In genomic region chr4:66927937-66928336, GRCh38 we compare ENCODE assay signal across 14 cellular contexts.
DNase-seq lines count a peak whose midpoint lies in the region; ATAC-seq, FAIRE-seq and TF ChIP-seq lines count a peak whose summit lies in the region.
"Had no signal": no experiment of that assay in that cellular context is flagged by ENCODE, and none has a peak within 500 bp of the region (broad histone marks: within the 10 kb centered on the region; RNA-seq: fewer than 3 reads in every experiment).

No MANE protein-coding gene starts in this region.

- H3K27ac ChIP-seq in right atrium auricular region = peak overlapping the region in 1 of 2 donors; percentile 59
- no peak overlapping the region for H3K27ac ChIP-seq in GM12878 (ENCODE audit: control insufficient read depth, insufficient read depth)
- H3K27ac ChIP-seq in stomach = no peak overlapping the region
- H3K27ac ChIP-seq: ascending aorta, KMS-11 had no signal

- no peaks in the 10 kb centered on the region for H4K20me1 ChIP-seq in GM12878 (ENCODE audit: control insufficient read depth, insufficient read depth)

- H3K9ac ChIP-seq in GM12878 (ENCODE audit: control insufficient read depth, insufficient read depth, low read length) = no peak overlapping the region
- H3K9ac ChIP-seq: KMS-11 had no signal

- no peak for DNase-seq in left cardiac atrium
- DNase-seq in right atrium auricular region (ENCODE audit: low spot score) = no peak
- peak; percentile 93 for DNase-seq in NCI-H2171 treated with DMSO at 0.1 percent for 48 hours (lab: John Stamatoyannopoulos, UW)
- no peak for DNase-seq in GM12878 (ENCODE audit: low read depth, low spot score)
- DNase-seq in stomach = no peak
- DNase-seq in hepatic stellate cell (ENCODE audit: low spot score) = no peak
- DNase-seq: NCI-H226, T-helper 9 cell had no signal

- H3K4me1 ChIP-seq in right atrium auricular region (no peaks in the 10 kb centered on the region), GM12878 (ENCODE audit: control insufficient read depth, insufficient read depth, low read length) (no peaks in the 10 kb centered on the region), stomach (no peaks in the 10 kb centered on the region)
- H3K4me1 ChIP-seq: ascending aorta had no signal

- POLR2A ChIA-PET in GM12878 (lab: Charles Lee) = no interaction called here

- no peak overlapping the region for H3K4me2 ChIP-seq in GM12878 (ENCODE audit: control insufficient read depth, insufficient read depth)
- H3K4me2 ChIP-seq: KMS-11 had no signal

- TF ChIP-seq EP300 in GM12878 (IDR thresholded peaks at IDR 0.05; ENCODE audit: borderline replicate concordance in 1 of 2, control insufficient read depth in 1 of 2, low read depth in 2 of 2, low read length in 2 of 2) (no peak), stomach (IDR thresholded peaks at IDR 0.05) (no peak)

- H3K79me2 ChIP-seq in GM12878 (ENCODE audit: control insufficient read depth, insufficient read depth, low read length) = no peaks in the 10 kb centered on the region

- RAD21 ChIA-PET in GM12878 (lab: Charles Lee; ENCODE audit: unreplicated experiment) = no interaction called here

- H2AFZ ChIP-seq in GM12878 (ENCODE audit: control insufficient read depth, low read depth, low read length) = no peak overlapping the region

- TF ChIP-seq RAD21 in GM12878 (IDR thresholded peaks at IDR 0.05; ENCODE audit: insufficient read depth, low read depth, low read length) = no peak

- CTCF ChIA-PET in GM12878 (lab: Yijun Ruan, JAX) = no interaction called here

- SMC1A ChIA-PET in GM12878 (lab: Charles Lee; ENCODE audit: uncharacterized antibody, unreplicated experiment) = interaction anchor here (0.6 to 0.8 kb wide), 2 partner anchors 118 to 1128 kb away, joined by 3 to 4 read pairs; no protein-coding TSS in a partner anchor

- H3K27me3 ChIP-seq in right atrium auricular region (no peaks in the 10 kb centered on the region), GM12878 (replicated peaks in 1 of 2; ENCODE audit: control insufficient read depth in 2 of 2, insufficient read depth in 2 of 2, low read length in 1 of 2) (no peaks in the 10 kb centered on the region), stomach (no peaks in the 10 kb centered on the region)
- H3K27me3 ChIP-seq: ascending aorta had no signal

- intact Hi-C loops in left cardiac atrium (cut with DNase I) (no loop called here), GM12878 (cut with micrococcal nuclease; ENCODE audit: unreplicated experiment) (no loop called here), stomach (cut with DNase I; ENCODE audit: low total_unique reads) (no loop called here)

- no peaks in the 10 kb centered on the region for H3K36me3 ChIP-seq in right atrium auricular region
- H3K36me3 ChIP-seq in GM12878 (ENCODE audit: control insufficient read depth in 2 of 2, insufficient read depth in 2 of 2, low read length in 1 of 2) = no peaks in the 10 kb centered on the region
- H3K36me3 ChIP-seq in stomach = no peaks in the 10 kb centered on the region
- H3K36me3 ChIP-seq: ascending aorta had no signal

- in situ Hi-C loops in GM12878 (cut with MboI) = no loop called here

- TF ChIP-seq CTCF in right atrium auricular region (IDR thresholded peaks at IDR 0.05) (no peak), GM12878 (IDR thresholded peaks at IDR 0.05 in 2 of 3, conservative IDR thresholded peaks at IDR 0.05 in 1 of 3; ENCODE audit: control insufficient read depth in 2 of 3, extremely low read depth in 1 of 3, insufficient read depth in 1 of 3, low read depth in 3 of 3, low read length in 3 of 3) (no peak), stomach (IDR thresholded peaks at IDR 0.05) (no peak)

- BruUV-seq in GM12878 (replicated peaks; lab: Mats Ljungman, UMichigan) = no TSS peak

- H3K4me3 ChIP-seq in right atrium auricular region (no peak overlapping the region), GM12878 (no peak overlapping the region), stomach (no peak overlapping the region)
- H3K4me3 ChIP-seq: ascending aorta, lung had no signal

- WGBS in GM12878 (ENCODE audit: insufficient coverage, insufficient replicate concordance, low lambda C conversion rate, missing lambda C conversion rate) = 41% methylated on average over 3 of the region's 3 CpGs
- WGBS in stomach, 5 donors = 29 to 48% (median 44%) methylated on average over 3 of the region's 3 CpGs

- peak; percentile 78 for FAIRE-seq in GM12878 (lab: Jason Lieb, UNC)

- ATAC-seq in left cardiac atrium = peak; percentile 73 to 85
- ATAC-seq in GM12878 = no peak
- ATAC-seq in GM19395 (IDR thresholded peaks at IDR 0.05; ENCODE audit: unreplicated experiment) = no peak
- no peak for ATAC-seq in GM21717 (IDR thresholded peaks at IDR 0.05; ENCODE audit: unreplicated experiment)
- ATAC-seq: natural killer cell treated with Interleukin-12 subunit alpha and Interleukin-12 subunit beta and Interleukin-15 and Interleukin-18, amount 100 ng/mL, for 72 hours had no signal

- no peak for TF ChIP-seq POLR2A in GM12878 (IDR thresholded peaks at IDR 0.05; ENCODE audit: low read depth, low read length)
- no peak for TF ChIP-seq POLR2A in stomach (IDR thresholded peaks at IDR 0.05)

- H3K9me3 ChIP-seq in right atrium auricular region (no peaks in the 10 kb centered on the region), GM12878 (replicated peaks; ENCODE audit: control insufficient read depth, insufficient read depth, low read length) (no peaks in the 10 kb centered on the region), stomach (no peaks in the 10 kb centered on the region)
- H3K9me3 ChIP-seq: ascending aorta had no signal

TF ChIP-seq in GM12878, 131 proteins besides CTCF, POLR2A, EP300 and RAD21:
- TF ChIP-seq RUNX3 (IDR thresholded peaks at IDR 0.05; ENCODE audit: low read length) (no peak), KAT2A (conservative IDR thresholded peaks at IDR 0.05; ENCODE audit: control insufficient read depth, low read depth, low read length) (no peak), GABPA (IDR thresholded peaks at IDR 0.05; ENCODE audit: low read depth) (no peak), YBX1 (IDR thresholded peaks at IDR 0.05) (no peak), EED (IDR thresholded peaks at IDR 0.05; ENCODE audit: low read depth) (no peak), POLR2AphosphoS5 (IDR thresholded peaks at IDR 0.05; ENCODE audit: low read length) (no peak), BCLAF1 (IDR thresholded peaks at IDR 0.05) (no peak), ATF2 (IDR thresholded peaks at IDR 0.05; ENCODE audit: low read length) (no peak), ZNF24 (IDR thresholded peaks at IDR 0.05) (no peak), SRF (IDR thresholded peaks at IDR 0.05; ENCODE audit: low read depth in 2 of 2, low read length in 2 of 2) (no peak), TCF3 (IDR thresholded peaks at IDR 0.05; ENCODE audit: borderline replicate concordance, insufficient read depth, low read depth, low read length) (no peak), DPF2 (IDR thresholded peaks at IDR 0.05) (no peak)

Comparison
In these comparisons a context has a peak if more than half of its experiments do, and no peak if none do; other contexts are left out.
1. ATAC-seq: peak in left cardiac atrium (2 of 2); none in GM12878 (single experiment), GM19395 (single experiment) and GM21717 (single experiment).